1 cellular context compared by ENCODE assay signal in the genomic region with DNA sequence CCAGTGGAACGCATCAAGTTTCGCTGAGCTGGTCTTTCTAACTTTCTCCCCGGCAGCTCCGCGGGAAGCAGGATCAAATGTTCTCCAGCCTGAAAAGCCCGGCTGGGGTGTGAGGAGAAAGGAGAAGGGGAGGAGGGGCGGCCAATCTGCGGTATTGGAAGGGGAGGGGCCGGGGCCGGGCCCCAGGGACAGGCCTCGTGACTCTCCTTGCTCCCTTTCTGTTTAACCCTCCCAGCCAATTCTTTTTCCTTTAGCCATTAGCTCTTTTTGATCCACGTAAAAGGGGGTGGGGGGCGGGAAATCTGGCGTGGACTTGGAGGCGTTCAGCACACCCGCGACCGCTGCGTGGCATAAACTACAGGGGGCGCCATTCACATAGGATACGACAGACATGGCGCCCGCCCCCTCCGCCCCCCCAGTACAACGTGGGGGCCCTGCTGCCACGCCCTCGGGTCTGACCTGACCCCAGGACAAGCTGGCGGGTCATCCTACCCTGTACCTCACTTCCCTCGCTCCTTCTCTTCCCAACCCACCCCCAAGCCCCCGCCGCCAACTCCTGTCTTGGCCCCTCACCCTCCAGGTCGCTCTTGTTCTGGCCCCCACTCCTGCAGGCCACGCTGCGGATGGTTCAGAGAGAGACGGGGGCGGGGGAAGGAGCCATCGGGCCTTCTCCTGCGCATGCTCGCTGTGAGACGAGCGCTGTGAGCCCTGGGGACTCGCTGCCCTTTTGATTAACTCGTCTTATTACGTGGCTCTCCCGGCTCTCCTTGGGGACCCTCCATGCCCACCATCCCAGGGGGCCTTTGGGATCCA.
TF ChIP-seq lines count a peak whose summit lies in the region.

No MANE protein-coding gene starts in this region.

TF ChIP-seq in IMR-90, 13 proteins besides CTCF, POLR2A, EP300 and RAD21 (continued from another document):
- TF ChIP-seq BHLHE40 (IDR thresholded peaks at IDR 0.05; ENCODE audit: low read depth, low read length) (no peak), MXI1 (IDR thresholded peaks at IDR 0.05; ENCODE audit: borderline replicate concordance, low read depth, low read length) (peak; percentile 13; the same call in 1 of the 2 replicates)
